8 cellular contexts compared by ENCODE assay signal in genomic region chr3:15858547-15859506, GRCh38.
DNase-seq lines count a peak whose midpoint lies in the region; ATAC-seq, FAIRE-seq and TF ChIP-seq lines count a peak whose summit lies in the region.

No MANE protein-coding gene starts in this region.

- H3K27me3 Mint-ChIP-seq in T-cell (no peaks in the 10 kb centered on the region), immature natural killer cell (ENCODE audit: low read depth in 3 of 3) (peaks cover 2 to 7% (median 3%) of the 10 kb centered on the region in 3 donors)

- H3K4me1 Mint-ChIP-seq in T-cell (peaks cover 34 to 51% (median 50%) of the 10 kb centered on the region in 3 donors), immature natural killer cell (peaks cover 21 to 30% of the 10 kb centered on the region in 2 donors)

- H3K9me3 Mint-ChIP-seq in T-cell: no peaks in the 10 kb centered on the region
- no peaks in the 10 kb centered on the region for H3K9me3 Mint-ChIP-seq in immature natural killer cell

- POLR2A ChIA-PET in T-cell (lab: Charles Lee): no interaction called here

- peak; percentile 55 to 71 (median 65) for ATAC-seq in T-cell (replicated peaks in 1 of 4)

- peak overlapping the region; percentile 67 to 90 for H3K27ac Mint-ChIP-seq in T-cell
- peak overlapping the region in 5 of 6 donors; percentile 80 to 94 (median 83) for H3K27ac Mint-ChIP-seq in immature natural killer cell

- FAIRE-seq in HTR-8/SVneo (lab: Jason Lieb, UNC): no peak

- CTCF ChIA-PET in T-cell (lab: Charles Lee): interaction anchor here in 1 of 2 donors (0.6 kb wide), 1 partner anchor 41 kb away, joined by 3 read pairs; no protein-coding TSS in a partner anchor

- H3K36me3 Mint-ChIP-seq in T-cell: peaks cover 14% of the 10 kb centered on the region
- no peaks in the 10 kb centered on the region for H3K36me3 Mint-ChIP-seq in immature natural killer cell

- TF ChIP-seq CTCF in GM20000 (IDR thresholded peaks at IDR 0.05; ENCODE audit: extremely low read depth, missing control alignments) (no peak), HL-60 (IDR thresholded peaks at IDR 0.05; ENCODE audit: insufficient read depth, low read length) (no peak)

- H3K27me3 ChIP-seq in HL-60 (ENCODE audit: insufficient read depth, poor library complexity, severe bottlenecking): no peaks in the 10 kb centered on the region

- H3K4me3 ChIP-seq in HL-60 (replicated peaks; ENCODE audit: insufficient read depth, low read length): peak overlapping the region; percentile 64

- DNase-seq in Daoy (ENCODE audit: low read depth): peak; percentile 15
- DNase-seq in GM20000 (ENCODE audit: low spot score): peak; percentile 81
- peak; percentile 29 to 56 for DNase-seq in HL-60 (ENCODE audit: low read depth in 1 of 2, low spot score in 1 of 2)
- DNase-seq in T-cell: peak; percentile 26 to 69 (median 60)
- peak; percentile 48 for DNase-seq in astrocyte of the hippocampus (ENCODE audit: low read depth, low spot score)
- peak; percentile 38 to 43 (median 41) for DNase-seq in immature natural killer cell
- DNase-seq in stimulated activated CD4-positive, alpha-beta T cell treated with anti-CD3 and anti-CD28 coated beads, Interleukin-12 subunit alpha, Interleukin-12 subunit beta, amount 100 ng/mL, for 4 hours: peak; percentile 47
- no peak for DNase-seq in HTR-8/SVneo (ENCODE audit: insufficient read length, low spot score)

- peak overlapping the region; percentile 70 for H3K27ac ChIP-seq in HL-60 (replicated peaks)

- H3K4me3 Mint-ChIP-seq in T-cell: peak overlapping the region; percentile 94 to 97 (median 96)
- H3K4me3 Mint-ChIP-seq in immature natural killer cell: peak overlapping the region; percentile 92 to 97 (median 96)
